ENCODE assay signal across 1 cellular context in genomic region chr2:219541611-219542180, GRCh38.
TF ChIP-seq lines count a peak whose summit lies in the region.

No MANE protein-coding gene starts in this region.

TF ChIP-seq in HepG2, 621 proteins besides CTCF, POLR2A, EP300 and RAD21 (continued from another document and continues in another):
- no peak for TF ChIP-seq ZNF282 (IDR thresholded peaks at IDR 0.05; ENCODE audit: partially characterized antibody)
- TF ChIP-seq ZNF432 (CRISPR knock-in tag; IDR thresholded peaks at IDR 0.05; ENCODE audit: borderline replicate concordance) = no peak
- TF ChIP-seq FOXA3 (CRISPR knock-in tag; IDR thresholded peaks at IDR 0.05) = peak; percentile 60; the same call in 1 of the 2 replicates
- TF ChIP-seq TBL1XR1 (IDR thresholded peaks at IDR 0.05; ENCODE audit: borderline replicate concordance, low read length, partially characterized antibody) = no peak
- TF ChIP-seq ZNF749 (CRISPR knock-in tag; IDR thresholded peaks at IDR 0.05; ENCODE audit: borderline replicate concordance) = peak; percentile 71; the same call in 1 of the 2 replicates
- peak; percentile 81; the same call in 1 of the 2 replicates for TF ChIP-seq SPEN (CRISPR knock-in tag; IDR thresholded peaks at IDR 0.05; ENCODE audit: low read depth)
- no peak for TF ChIP-seq ZNF841 (CRISPR knock-in tag; IDR thresholded peaks at IDR 0.05; ENCODE audit: borderline replicate concordance)
- TF ChIP-seq E2F5 (CRISPR knock-in tag; conservative IDR thresholded peaks at IDR 0.05) = no peak
- peak; percentile 81 for TF ChIP-seq MXD4 (CRISPR knock-in tag; IDR thresholded peaks at IDR 0.05)
- no peak for TF ChIP-seq POLR2AphosphoS5 (IDR thresholded peaks at IDR 0.05; ENCODE audit: low read depth, low read length)
- peak; percentile 87 for TF ChIP-seq GABPB1 (CRISPR knock-in tag; IDR thresholded peaks at IDR 0.05)
- TF ChIP-seq RFX5 (IDR thresholded peaks at IDR 0.05; ENCODE audit: low read depth, low read length) = no peak; the same call in none of the 2 replicates
- no peak for TF ChIP-seq TCF7L2 (IDR thresholded peaks at IDR 0.05; ENCODE audit: low read depth, low read length)
- no peak for TF ChIP-seq PCBP1 (IDR thresholded peaks at IDR 0.05; ENCODE audit: borderline replicate concordance, low read depth, low read length)
- TF ChIP-seq ZNF234 (CRISPR knock-in tag; conservative IDR thresholded peaks at IDR 0.05) = no peak
- TF ChIP-seq MIXL1 (CRISPR knock-in tag; IDR thresholded peaks at IDR 0.05) = peak; percentile 58; the same call in 1 of the 2 replicates
- no peak for TF ChIP-seq CREBL2 (CRISPR knock-in tag; IDR thresholded peaks at IDR 0.05; ENCODE audit: borderline replicate concordance)
- TF ChIP-seq NKX3-1 (CRISPR knock-in tag; IDR thresholded peaks at IDR 0.05) = no peak
- peak; percentile 92; the same call in 1 of the 2 replicates for TF ChIP-seq ZNF546 (CRISPR knock-in tag; conservative IDR thresholded peaks at IDR 0.05)
- 0 out of 2 replicates have a peak, but pooled peaks have one; percentile 24 for TF ChIP-seq ZNF569 (CRISPR knock-in tag; IDR thresholded peaks at IDR 0.05; ENCODE audit: borderline replicate concordance)
- peak; percentile 56; the same call in 1 of the 2 replicates for TF ChIP-seq PAWR (CRISPR knock-in tag; IDR thresholded peaks at IDR 0.05; ENCODE audit: borderline replicate concordance)
- TF ChIP-seq RNF219 (CRISPR knock-in tag; IDR thresholded peaks at IDR 0.05) = no peak
- 0 out of 2 replicates have a peak, but pooled peaks have one; percentile 28 for TF ChIP-seq GPN1 (CRISPR knock-in tag; IDR thresholded peaks at IDR 0.05; ENCODE audit: borderline replicate concordance)
- TF ChIP-seq ERF (CRISPR knock-in tag; IDR thresholded peaks at IDR 0.05) = peak; percentile 80
- no peak for TF ChIP-seq ZNF784 (CRISPR knock-in tag; IDR thresholded peaks at IDR 0.05; ENCODE audit: borderline replicate concordance)
- TF ChIP-seq PBX3 (CRISPR knock-in tag; IDR thresholded peaks at IDR 0.05; ENCODE audit: borderline replicate concordance) = no peak
- no peak for TF ChIP-seq ZNF382 (CRISPR knock-in tag; IDR thresholded peaks at IDR 0.05; ENCODE audit: borderline replicate concordance)
- TF ChIP-seq ZNF451 (CRISPR knock-in tag; IDR thresholded peaks at IDR 0.05) = peak; percentile 91
- TF ChIP-seq DMAP1 (CRISPR knock-in tag; IDR thresholded peaks at IDR 0.05) = no peak; the same call in 1 of the 2 replicates
- no peak for TF ChIP-seq CCAR2 (optimal IDR thresholded peaks at IDR 0.05; ENCODE audit: low read depth, low read length)
- peak; percentile 59; the same call in 1 of the 2 replicates for TF ChIP-seq ZNF704 (CRISPR knock-in tag; IDR thresholded peaks at IDR 0.05; ENCODE audit: borderline replicate concordance)
- TF ChIP-seq MIER3 (CRISPR knock-in tag; IDR thresholded peaks at IDR 0.05; ENCODE audit: borderline replicate concordance) = no peak; the same call in 1 of the 2 replicates
- peak; percentile 51; the same call in 1 of the 2 replicates for TF ChIP-seq KLF15 (CRISPR knock-in tag; IDR thresholded peaks at IDR 0.05; ENCODE audit: borderline replicate concordance)
- no peak for TF ChIP-seq ZNF337 (CRISPR knock-in tag; IDR thresholded peaks at IDR 0.05; ENCODE audit: borderline replicate concordance, low read depth)
- peak; percentile 77; the same call in 1 of the 2 replicates for TF ChIP-seq RELA (CRISPR knock-in tag; IDR thresholded peaks at IDR 0.05)
- TF ChIP-seq ZNF263 (CRISPR knock-in tag; IDR thresholded peaks at IDR 0.05) = 0 out of 2 replicates have a peak, but pooled peaks have one; percentile 43
- TF ChIP-seq SIN3A (IDR thresholded peaks at IDR 0.05; ENCODE audit: borderline replicate concordance, low read depth, low read length) = peak; percentile 64; the same call in 1 of the 2 replicates
- TF ChIP-seq KDM4B (CRISPR knock-in tag; IDR thresholded peaks at IDR 0.05) = peak; percentile 86
- 0 out of 2 replicates have a peak, but pooled peaks have one; percentile 41 for TF ChIP-seq ZNF639 (CRISPR knock-in tag; conservative IDR thresholded peaks at IDR 0.05)
- peak; percentile 96 for TF ChIP-seq PAX8 (CRISPR knock-in tag; IDR thresholded peaks at IDR 0.05; ENCODE audit: borderline replicate concordance)
- TF ChIP-seq BCL3 (CRISPR knock-in tag; IDR thresholded peaks at IDR 0.05) = peak; percentile 54; the same call in 1 of the 2 replicates
- no peak for TF ChIP-seq ZNF460 (CRISPR knock-in tag; IDR thresholded peaks at IDR 0.05; ENCODE audit: borderline replicate concordance)
- peak; percentile 98 for TF ChIP-seq ZNF556 (CRISPR knock-in tag; IDR thresholded peaks at IDR 0.05; ENCODE audit: borderline replicate concordance)
- TF ChIP-seq SMAD3 (CRISPR knock-in tag; IDR thresholded peaks at IDR 0.05) = peak; percentile 88; the same call in 1 of the 2 replicates
- TF ChIP-seq ZFP37 (CRISPR knock-in tag; IDR thresholded peaks at IDR 0.05; ENCODE audit: borderline replicate concordance) = no peak
- TF ChIP-seq HOMEZ (CRISPR knock-in tag; IDR thresholded peaks at IDR 0.05; ENCODE audit: low read depth) = 0 out of 2 replicates have a peak, but pooled peaks have one; percentile 63
- no peak for TF ChIP-seq SP2 (CRISPR knock-in tag; IDR thresholded peaks at IDR 0.05)
- no peak for TF ChIP-seq NR3C1 (CRISPR knock-in tag; IDR thresholded peaks at IDR 0.05)
- TF ChIP-seq DNMT3B (CRISPR knock-in tag; conservative IDR thresholded peaks at IDR 0.05) = no peak; the same call in 1 of the 2 replicates
- TF ChIP-seq HNF4G (IDR thresholded peaks at IDR 0.05; ENCODE audit: borderline replicate concordance, low read depth, low read length) = no peak
- TF ChIP-seq HNF4G (CRISPR knock-in tag; IDR thresholded peaks at IDR 0.05; ENCODE audit: borderline replicate concordance, low read depth) = no peak
